In genomic region chr20:37384683-37385174, GRCh38 we compare ENCODE assay signal across 9 cellular contexts. TPM values are rescaled to one million over a fixed set of nuclear protein-coding genes. Genes with fewer than 3 reads are reported as not detected.
DNase-seq lines count a peak whose midpoint lies in the region; ATAC-seq and TF ChIP-seq lines count a peak whose summit lies in the region.
"Had no signal": no experiment of that assay in that cellular context is flagged by ENCODE, and none has a peak within 500 bp of the region (broad histone marks: within the 10 kb centered on the region; RNA-seq: fewer than 3 reads in every experiment).

No MANE protein-coding gene starts in this region.

- H3K4me3 ChIP-seq in HFF-Myc (replicated peaks; ENCODE audit: low read depth, low read length) (peak overlapping the region; percentile 17), fibroblast of villous mesenchyme (ENCODE audit: low read depth, low read length) (peak overlapping the region; percentile 40), osteoblast (ENCODE audit: insufficient read depth, low read length) (peak overlapping the region; percentile 63), thoracic aorta (peak overlapping the region; percentile 75)
- H3K4me3 ChIP-seq: SJSA1 had no signal

- H3K27me3 Mint-ChIP-seq in activated T-cell treated with anti-CD3 and anti-CD28 coated beads, Interleukin-2, amount 50 U/mL, for 72 hours (ENCODE audit: low read depth): no peaks in the 10 kb centered on the region

- H3K27ac ChIP-seq in osteoblast (ENCODE audit: low read depth, low read length) (no peak overlapping the region), thoracic aorta (no peak overlapping the region)
- H3K27ac ChIP-seq: SJSA1 had no signal

- H3K4me1 Mint-ChIP-seq in activated T-cell treated with anti-CD3 and anti-CD28 coated beads, Interleukin-2, amount 50 U/mL, for 72 hours (ENCODE audit: low read depth): peaks cover 6% of the 10 kb centered on the region

- H4K20me1 ChIP-seq in osteoblast (ENCODE audit: insufficient read depth, low read length): peaks cover 19% of the 10 kb centered on the region

- TF ChIP-seq CTCF in HFF-Myc (IDR thresholded peaks at IDR 0.05; ENCODE audit: low read depth, low read length, missing control alignments): peak; percentile 85
- TF ChIP-seq CTCF in fibroblast of villous mesenchyme (IDR thresholded peaks at IDR 0.05; ENCODE audit: insufficient read depth, low read depth, low read length): peak; percentile 87
- TF ChIP-seq CTCF in osteoblast (IDR thresholded peaks at IDR 0.05; ENCODE audit: extremely low read depth, low read depth, low read length): peak; percentile 71
- TF ChIP-seq CTCF in thoracic aorta (IDR thresholded peaks at IDR 0.05): peak; percentile 95

- H3K36me3 Mint-ChIP-seq in activated T-cell treated with anti-CD3 and anti-CD28 coated beads, Interleukin-2, amount 50 U/mL, for 72 hours (ENCODE audit: insufficient read depth in 2 of 2): no peaks in the 10 kb centered on the region

- H3K27ac Mint-ChIP-seq in activated T-cell treated with anti-CD3 and anti-CD28 coated beads, Interleukin-2, amount 50 U/mL, for 72 hours: no peak overlapping the region

- peak overlapping the region; percentile 70 to 82 for H3K4me3 Mint-ChIP-seq in activated T-cell treated with anti-CD3 and anti-CD28 coated beads, Interleukin-2, amount 50 U/mL, for 72 hours

- H3K27me3 ChIP-seq in osteoblast (ENCODE audit: insufficient read depth, low read length): no peaks in the 10 kb centered on the region
- H3K27me3 ChIP-seq in thoracic aorta (replicated peaks; ENCODE audit: insufficient read depth): no peaks in the 10 kb centered on the region
- H3K27me3 ChIP-seq: SJSA1 had no signal

- peak; percentile 71 for DNase-seq in COLO668 (lab: John Stamatoyannopoulos, UW; ENCODE audit: unreplicated experiment)
- DNase-seq in HFF-Myc (ENCODE audit: extremely low read depth, low read depth): no peak
- DNase-seq in OCI-M1 (lab: John Stamatoyannopoulos, UW): peak; percentile 71
- peak; percentile 80 to 90 for DNase-seq in activated T-cell treated with anti-CD3 and anti-CD28 coated beads, Interleukin-2, amount 50 U/mL, for 72 hours
- peak; percentile 52 for DNase-seq in fibroblast of villous mesenchyme (ENCODE audit: low read depth)
- DNase-seq in osteoblast (ENCODE audit: insufficient read length, low spot score, missing footprints): peak; percentile 98
- DNase-seq in thoracic aorta (ENCODE audit: low spot score): no peak
- no peak for DNase-seq in OCI-M2 (lab: John Stamatoyannopoulos, UW; ENCODE audit: unreplicated experiment)

- peaks cover 7% of the 10 kb centered on the region for H3K79me2 ChIP-seq in osteoblast (ENCODE audit: insufficient read depth, low read length)

- no peaks in the 10 kb centered on the region for H3K9me3 Mint-ChIP-seq in activated T-cell treated with anti-CD3 and anti-CD28 coated beads, Interleukin-2, amount 50 U/mL, for 72 hours

- ATAC-seq in activated T-cell treated with anti-CD3 and anti-CD28 coated beads, Interleukin-2, amount 50 U/mL, for 72 hours (replicated peaks in 1 of 2): peak; percentile 94
- no peak for ATAC-seq in thoracic aorta (ENCODE audit: insufficient number of reproducible peaks, low FRiP score, low read depth)

- no peak overlapping the region for H2AFZ ChIP-seq in osteoblast (ENCODE audit: low read length)

- no peaks in the 10 kb centered on the region for H3K4me1 ChIP-seq in osteoblast (ENCODE audit: insufficient read depth, low read length)
- peaks cover 7 to 28% of the 10 kb centered on the region in 2 donors for H3K4me1 ChIP-seq in thoracic aorta (ENCODE audit: control insufficient read depth in 1 of 2, low read depth in 2 of 2)

- H3K36me3 ChIP-seq in osteoblast (ENCODE audit: insufficient read depth, low read length) (peaks cover 34% of the 10 kb centered on the region), thoracic aorta (peaks cover 21% of the 10 kb centered on the region)

- H3K4me2 ChIP-seq in osteoblast (ENCODE audit: insufficient read depth, low read length): peak overlapping the region; percentile 57

- H3K9me3 ChIP-seq in osteoblast (ENCODE audit: low read depth, low read length) (no peaks in the 10 kb centered on the region), thoracic aorta (no peaks in the 10 kb centered on the region)
- H3K9me3 ChIP-seq: SJSA1 had no signal

RNA-seq across cellular contexts. Expression of gene SRC, which starts 38.8 kb away (rescaled TPM):
- 1 to 10 TPM; 5.1 to 6.2 TPM for total RNA-seq in activated T-cell treated with anti-CD3 and anti-CD28 coated beads, Interleukin-2, amount 50 U/mL, for 72 hours
- total RNA-seq in fibroblast of villous mesenchyme (20.3 and 20.6 TPM in 2 replicates), osteoblast (22.1 and 22.4 TPM in 2 replicates), thoracic aorta (10 to 100 TPM; 80.3 to 89.0 TPM)

Comparison
In these comparisons a context has a peak if more than half of its experiments do, and no peak if none do; other contexts are left out.
1. DNase-seq: peak in COLO668 (single experiment), OCI-M1 (single experiment), activated T-cell treated with anti-CD3 and anti-CD28 coated beads, Interleukin-2, amount 50 U/mL, for 72 hours (2 of 2), fibroblast of villous mesenchyme (single experiment) and osteoblast (single experiment); none in HFF-Myc (single experiment), thoracic aorta (single experiment) and OCI-M2 (single experiment).
2. H3K4me3 ChIP-seq: peak in every context shown above with its lines; median percentile 75 in thoracic aorta; 63 in osteoblast; 40 in fibroblast of villous mesenchyme; 17 in HFF-Myc.
3. Peak in every context shown above with its lines, with median percentiles within 50 percentile points of each other: CTCF ChIP-seq.